ENCODE assay signal across 1 cellular context in genomic region chr7:2978403-2978802, GRCh38.
TF ChIP-seq lines count a peak whose summit lies in the region.

No MANE protein-coding gene starts in this region.

TF ChIP-seq in WTC11, 78 proteins besides CTCF, POLR2A, EP300 and RAD21 (continued from another document):
- no peak for TF ChIP-seq ZNF532 (CRISPR knock-in tag; IDR thresholded peaks at IDR 0.05; ENCODE audit: borderline replicate concordance)
- TF ChIP-seq ZNF416 (CRISPR knock-in tag; IDR thresholded peaks at IDR 0.05): no peak
- TF ChIP-seq ZNF423 (CRISPR knock-in tag; IDR thresholded peaks at IDR 0.05): no peak
